Comparison of ENCODE assay signal across 1 cellular context in the genomic region with DNA sequence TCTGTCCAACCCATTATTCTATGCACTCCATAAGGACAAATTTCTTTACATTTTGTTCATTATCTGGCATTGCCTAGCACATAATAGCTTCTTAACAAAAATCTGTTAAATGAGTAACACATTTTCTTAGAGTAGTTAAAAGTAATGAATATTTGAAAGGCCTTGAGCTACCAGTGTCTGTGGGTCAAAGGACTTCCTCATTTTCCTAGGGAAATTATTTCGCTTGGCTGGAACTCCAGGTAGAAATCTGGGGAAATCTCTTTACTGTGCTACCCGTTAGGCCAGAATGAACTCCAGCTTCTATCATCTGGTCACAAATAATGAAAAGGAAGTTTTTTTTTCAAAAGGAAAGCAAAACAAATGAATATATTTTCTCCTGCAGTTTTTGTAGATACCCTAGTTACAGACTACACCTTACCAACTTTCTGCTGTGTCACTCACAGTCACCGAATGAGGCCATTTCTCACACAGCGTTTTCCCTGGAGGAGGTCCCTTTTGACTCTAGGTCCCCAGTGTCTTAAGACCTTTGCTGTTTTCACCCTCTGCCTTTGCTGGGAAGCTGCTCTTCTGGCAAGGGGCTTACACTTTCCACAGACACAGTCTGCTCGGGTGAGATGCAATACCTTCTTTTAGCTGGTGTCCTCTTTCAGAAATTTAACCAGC.
TF ChIP-seq lines count a peak whose summit lies in the region.

No MANE protein-coding gene starts in this region.

TF ChIP-seq in endothelial cell of umbilical vein, 7 proteins besides CTCF, POLR2A, EP300 and RAD21 (continued from another document):
- TF ChIP-seq EZH2 (IDR thresholded peaks at IDR 0.05; ENCODE audit: borderline replicate concordance, low read depth, low read length, severe bottlenecking) (no peak), FOS (IDR thresholded peaks at IDR 0.05; ENCODE audit: borderline replicate concordance, insufficient read depth, low read length) (no peak), MYC (IDR thresholded peaks at IDR 0.05; ENCODE audit: low read depth, low read length) (no peak), POLR2AphosphoS5 (IDR thresholded peaks at IDR 0.05; ENCODE audit: insufficient read depth, low read depth, low read length) (no peak)
